Comparison of ENCODE assay signal across 1 cellular context in the genomic region with DNA sequence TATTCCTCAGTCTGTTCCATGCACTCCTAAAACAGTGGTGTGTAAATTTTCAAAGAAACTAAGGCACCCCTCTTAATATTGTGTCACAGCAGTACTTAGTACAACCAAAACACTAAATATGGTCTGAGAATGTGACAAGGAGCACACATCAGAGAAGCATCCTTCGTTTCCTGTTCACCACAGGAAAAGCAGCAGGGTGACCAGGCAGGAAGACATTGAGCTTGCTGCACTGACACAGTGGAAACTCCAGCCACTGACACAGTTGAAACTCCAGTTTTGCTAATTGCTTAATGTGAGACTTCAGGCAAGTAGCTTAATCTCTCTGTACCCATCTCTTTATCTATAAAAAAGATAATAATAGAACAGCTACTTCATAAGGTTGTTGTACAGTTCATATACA.
TF ChIP-seq lines count a peak whose summit lies in the region.

No MANE protein-coding gene starts in this region.

TF ChIP-seq in GM23338, 12 proteins besides CTCF, POLR2A, EP300 and RAD21:
- no peak for TF ChIP-seq ETS1 (IDR thresholded peaks at IDR 0.05)
- TF ChIP-seq NANOG (IDR thresholded peaks at IDR 0.05; ENCODE audit: borderline replicate concordance): no peak
- no peak for TF ChIP-seq POLR2AphosphoS5 (IDR thresholded peaks at IDR 0.05; ENCODE audit: low read depth)
- TF ChIP-seq ZNF114 (CRISPR knock-in tag; IDR thresholded peaks at IDR 0.05): no peak
- TF ChIP-seq, protein P1, sequence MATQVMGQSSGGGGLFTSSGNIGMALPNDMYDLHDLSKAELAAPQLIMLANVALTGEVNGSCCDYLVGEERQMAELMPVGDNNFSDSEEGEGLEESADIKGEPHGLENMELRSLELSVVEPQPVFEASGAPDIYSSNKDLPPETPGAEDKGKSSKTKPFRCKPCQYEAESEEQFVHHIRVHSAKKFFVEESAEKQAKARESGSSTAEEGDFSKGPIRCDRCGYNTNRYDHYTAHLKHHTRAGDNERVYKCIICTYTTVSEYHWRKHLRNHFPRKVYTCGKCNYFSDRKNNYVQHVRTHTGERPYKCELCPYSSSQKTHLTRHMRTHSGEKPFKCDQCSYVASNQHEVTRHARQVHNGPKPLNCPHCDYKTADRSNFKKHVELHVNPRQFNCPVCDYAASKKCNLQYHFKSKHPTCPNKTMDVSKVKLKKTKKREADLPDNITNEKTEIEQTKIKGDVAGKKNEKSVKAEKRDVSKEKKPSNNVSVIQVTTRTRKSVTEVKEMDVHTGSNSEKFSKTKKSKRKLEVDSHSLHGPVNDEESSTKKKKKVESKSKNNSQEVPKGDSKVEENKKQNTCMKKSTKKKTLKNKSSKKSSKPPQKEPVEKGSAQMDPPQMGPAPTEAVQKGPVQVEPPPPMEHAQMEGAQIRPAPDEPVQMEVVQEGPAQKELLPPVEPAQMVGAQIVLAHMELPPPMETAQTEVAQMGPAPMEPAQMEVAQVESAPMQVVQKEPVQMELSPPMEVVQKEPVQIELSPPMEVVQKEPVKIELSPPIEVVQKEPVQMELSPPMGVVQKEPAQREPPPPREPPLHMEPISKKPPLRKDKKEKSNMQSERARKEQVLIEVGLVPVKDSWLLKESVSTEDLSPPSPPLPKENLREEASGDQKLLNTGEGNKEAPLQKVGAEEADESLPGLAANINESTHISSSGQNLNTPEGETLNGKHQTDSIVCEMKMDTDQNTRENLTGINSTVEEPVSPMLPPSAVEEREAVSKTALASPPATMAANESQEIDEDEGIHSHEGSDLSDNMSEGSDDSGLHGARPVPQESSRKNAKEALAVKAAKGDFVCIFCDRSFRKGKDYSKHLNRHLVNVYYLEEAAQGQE (IDR thresholded peaks at IDR 0.05; ENCODE audit: unreplicated experiment): no peak
- no peak for TF ChIP-seq JUNB (IDR thresholded peaks at IDR 0.05; ENCODE audit: unreplicated experiment)
- no peak for TF ChIP-seq CREB1 (CRISPR knock-in tag; IDR thresholded peaks at IDR 0.05; ENCODE audit: low read depth)
- no peak for TF ChIP-seq EZH2phosphoT487 (IDR thresholded peaks at IDR 0.05; ENCODE audit: unreplicated experiment)
- no peak for TF ChIP-seq STAT1 (IDR thresholded peaks at IDR 0.05; ENCODE audit: unreplicated experiment)
- no peak for TF ChIP-seq ZNF331 (CRISPR knock-in tag; IDR thresholded peaks at IDR 0.05; ENCODE audit: low read depth)
- no peak for TF ChIP-seq EZH2 (IDR thresholded peaks at IDR 0.05; ENCODE audit: low read depth, unreplicated experiment)
- TF ChIP-seq ZNF462 (CRISPR knock-in tag; IDR thresholded peaks at IDR 0.05): no peak
